14 cellular contexts compared by ENCODE assay signal in the genomic region with DNA sequence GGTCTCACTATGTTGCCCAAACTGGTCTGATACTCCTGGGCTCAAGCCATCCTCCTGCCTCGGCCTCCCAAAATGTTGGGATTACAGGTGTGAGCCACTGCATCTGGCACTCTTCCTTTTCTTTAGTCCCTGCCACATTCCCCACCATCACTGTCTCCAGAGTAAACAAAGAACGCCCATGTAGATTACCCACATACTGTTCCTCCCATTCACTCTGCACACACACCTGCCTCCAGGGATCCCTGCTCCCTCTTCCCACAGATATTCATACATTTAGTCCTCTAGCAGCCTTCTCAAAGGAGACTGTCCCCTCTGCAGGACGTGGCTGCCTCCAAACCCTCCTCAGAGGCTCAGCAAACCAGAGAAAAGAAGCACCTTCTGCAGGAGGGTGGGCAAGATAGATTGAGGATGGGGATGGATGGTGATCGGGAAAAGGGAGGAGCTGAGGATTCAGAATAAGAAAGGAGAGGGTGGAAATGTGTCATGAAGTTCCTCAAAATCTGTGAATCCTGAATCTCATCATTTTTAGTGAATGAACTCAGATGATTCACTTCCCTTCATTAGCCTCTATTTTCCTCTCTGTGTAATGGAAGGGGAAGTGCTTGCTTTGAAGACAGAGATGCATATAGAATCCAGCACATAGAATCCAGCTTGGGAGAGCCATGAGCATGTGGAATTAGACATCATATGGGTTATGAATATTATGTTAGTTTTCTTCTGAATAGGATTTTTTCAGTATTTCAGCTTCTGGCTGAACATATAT. TPM values are rescaled to one million over a fixed set of nuclear protein-coding genes. Genes with fewer than 3 reads are reported as not detected.
DNase-seq lines count a peak whose midpoint lies in the region; ATAC-seq and TF ChIP-seq lines count a peak whose summit lies in the region.
"Had no signal": no experiment of that assay in that cellular context is flagged by ENCODE, and none has a peak within 500 bp of the region (broad histone marks: within the 10 kb centered on the region; RNA-seq: fewer than 3 reads in every experiment).

No MANE protein-coding gene starts in this region.

- peak overlapping the region; percentile 100 for H2AK5ac ChIP-seq in mesenchymal stem cell (ENCODE audit: low read length, severe bottlenecking)

- peak overlapping the region; percentile 80 for H4K8ac ChIP-seq in mesenchymal stem cell (ENCODE audit: low read length)

- peak overlapping the region; percentile 84 to 98 for H3K18ac ChIP-seq in mesenchymal stem cell (ENCODE audit: low read depth in 1 of 2, low read length in 2 of 2)

- H3K27me3 ChIP-seq in heart right ventricle (peaks cover 0 to 7% (median 0%) of the 10 kb centered on the region in 7 donors), SJSA1 (replicated peaks) (no peaks in the 10 kb centered on the region), mesenchymal stem cell (ENCODE audit: control insufficient read depth in 1 of 2, insufficient read depth in 1 of 2, low read length in 2 of 2) (no peaks in the 10 kb centered on the region)
- H3K27me3 ChIP-seq: adrenal gland had no signal

- H3K79me1 ChIP-seq in mesenchymal stem cell (replicated peaks; ENCODE audit: low read length, poor library complexity, severe bottlenecking): no peaks in the 10 kb centered on the region

- peak overlapping the region; percentile 84 for H4K91ac ChIP-seq in mesenchymal stem cell (ENCODE audit: low read length)

- H2AFZ ChIP-seq in mesenchymal stem cell (ENCODE audit: low read depth, low read length): no peak overlapping the region

- H3K9ac ChIP-seq in mesenchymal stem cell (ENCODE audit: low read length): peak overlapping the region; percentile 83

- ATAC-seq in heart right ventricle (no peak), left ventricle myocardium superior (no peak), GM21619 (IDR thresholded peaks at IDR 0.05; ENCODE audit: unreplicated experiment) (no peak)
- ATAC-seq: activated CD8-positive, alpha-beta memory T cell treated with anti-CD3 and anti-CD28 coated beads, Interleukin-2, amount 10 ng/mL, durations not matched to agents 7 days and 5 days; stimulated activated memory B cell treated with anti-CD40 and anti-IgM and Interleukin-4, amounts not matched to agents 10 μg/mL and 1 μg/mL and 100 μg/mL, for 72 hours had no signal

- peak overlapping the region; percentile 52 to 64 for H3K4ac ChIP-seq in mesenchymal stem cell (ENCODE audit: low read depth in 1 of 2, low read length in 2 of 2)

- no peak overlapping the region for H3K23ac ChIP-seq in mesenchymal stem cell (ENCODE audit: low read length in 2 of 2)

- no peaks in the 10 kb centered on the region for H3K9me3 ChIP-seq in heart right ventricle
- no peaks in the 10 kb centered on the region for H3K9me3 ChIP-seq in SJSA1 (replicated peaks)
- H3K9me3 ChIP-seq in mesenchymal stem cell (ENCODE audit: control insufficient read depth, low read length): no peaks in the 10 kb centered on the region
- H3K9me3 ChIP-seq: adrenal gland had no signal

- 85 to 90% methylated on average over 4 of the region's 4 CpGs for WGBS in heart right ventricle, 2 donors
- WGBS in mesenchymal stem cell: 74% methylated on average over 4 of the region's 4 CpGs

- no peaks in the 10 kb centered on the region for H3K36me3 ChIP-seq in heart right ventricle
- no peaks in the 10 kb centered on the region for H3K36me3 ChIP-seq in SJSA1
- no peaks in the 10 kb centered on the region for H3K36me3 ChIP-seq in mesenchymal stem cell (ENCODE audit: control insufficient read depth in 1 of 2, insufficient read depth in 2 of 2, low read depth in 1 of 2, low read length in 2 of 2)
- H3K36me3 ChIP-seq: adrenal gland had no signal

- peak overlapping the region; percentile 95 to 99 for H2BK12ac ChIP-seq in mesenchymal stem cell (ENCODE audit: low read length in 2 of 2)

- H2BK5ac ChIP-seq in mesenchymal stem cell (ENCODE audit: low read depth, low read length, poor library complexity, severe bottlenecking): peak overlapping the region; percentile 68

- H3K4me1 ChIP-seq in heart right ventricle (peaks cover 5 to 78% (median 40%) of the 10 kb centered on the region in 9 donors), SJSA1 (replicated peaks) (peaks cover 60% of the 10 kb centered on the region), mesenchymal stem cell (ENCODE audit: control insufficient read depth, insufficient read depth, low read depth, low read length) (peaks cover 27% of the 10 kb centered on the region)

- peak overlapping the region; percentile 35 to 36 for H3K14ac ChIP-seq in mesenchymal stem cell (ENCODE audit: low read length in 2 of 2)

- DNase-seq in heart right ventricle (no peak), left ventricle myocardium superior (no peak), SJSA1 (ENCODE audit: low read depth in 1 of 2, low spot score in 2 of 2) (no peak), mesenchymal stem cell (no peak), DMS153 treated with DMSO at 0.1 percent for 48 hours (lab: John Stamatoyannopoulos, UW; ENCODE audit: unreplicated experiment) (no peak), NCI-H2227 (lab: John Stamatoyannopoulos, UW; ENCODE audit: unreplicated experiment) (no peak)
- no peak for DNase-seq in activated naive CD4-positive, alpha-beta T cell (lab: John Stamatoyannopoulos, UW)
- DNase-seq: activated CD8-positive, alpha-beta memory T cell treated with anti-CD3 and anti-CD28 coated beads, Interleukin-2, amount 10 ng/mL, durations not matched to agents 7 days and 5 days; adrenal gland; nephron progenitor cell; T-helper 9 cell had no signal

- H3K4me3 ChIP-seq in heart right ventricle (no peak overlapping the region), SJSA1 (no peak overlapping the region), mesenchymal stem cell (ENCODE audit: insufficient read depth in 1 of 2, low read depth in 1 of 2, low read length in 2 of 2) (no peak overlapping the region)
- H3K4me3 ChIP-seq: adrenal gland had no signal

- no peak for TF ChIP-seq CTCF in heart right ventricle (IDR thresholded peaks at IDR 0.05)

- H2BK120ac ChIP-seq in mesenchymal stem cell (ENCODE audit: low read depth, low read length): peak overlapping the region; percentile 73

- no peak overlapping the region for H3K4me2 ChIP-seq in mesenchymal stem cell (ENCODE audit: low read length, poor library complexity, severe bottlenecking)

- H3K27ac ChIP-seq in heart right ventricle: peak overlapping the region in 7 of 10 donors; percentile 71 to 95 (median 83)
- H3K27ac ChIP-seq in SJSA1: peak overlapping the region; percentile 87
- peak overlapping the region; percentile 90 for H3K27ac ChIP-seq in mesenchymal stem cell (ENCODE audit: low read length, poor library complexity, severe bottlenecking)

- intact Hi-C loops in heart right ventricle (cut with DNase I) (loop anchor here in 1 of 10 donors (5.0 kb wide), 1 partner anchor 37 kb away; no protein-coding TSS in a partner anchor), left ventricle myocardium superior (cut with micrococcal nuclease) (no loop called here)

- peak overlapping the region; percentile 62 for H2BK15ac ChIP-seq in mesenchymal stem cell (ENCODE audit: low read depth, poor library complexity, severe bottlenecking)

RNA-seq across cellular contexts. Expression of gene PLAU, which starts 5.5 kb away (rescaled TPM):
- total RNA-seq in heart right ventricle: 10 to 100 TPM in 2 of 10 donors, 1 to 10 TPM in 8; 4.4 to 44.3 (median 9.1) TPM
- 10 to 100 TPM in 1 of 2 donors, 1 to 10 TPM in 1; 5.6 to 10.4 TPM for polyA plus RNA-seq in heart right ventricle
- total RNA-seq in left ventricle myocardium superior: 6.6 TPM
- total RNA-seq in SJSA1 (2014; rRNA removed; shearing (Covaris generic)): 4.7 and 6.0 TPM in 2 replicates
- polyA plus RNA-seq in mesenchymal stem cell (2013, experiment 1 of 2): 1,126 TPM
- 1,146 TPM for polyA plus RNA-seq in mesenchymal stem cell (2013, experiment 2 of 2)
- total RNA-seq: B cell had no signal

RNA-seq across cellular contexts. Expression of gene CAMK2G, which starts 31.1 kb away (rescaled TPM):
- total RNA-seq in heart right ventricle (10 to 100 TPM in 9 of 10 donors, 1 to 10 TPM in 1; 9.4 to 16.7 (median 12.7) TPM), left ventricle myocardium superior (11.9 TPM)
- polyA plus RNA-seq in heart right ventricle: 1 to 10 TPM; 8.5 to 9.9 TPM
- total RNA-seq in SJSA1 (2014; rRNA removed; shearing (Covaris generic)): 12.5 and 17.6 TPM in 2 replicates
- 17.2 TPM for polyA plus RNA-seq in mesenchymal stem cell (2013, experiment 1 of 2)
- polyA plus RNA-seq in mesenchymal stem cell (2013, experiment 2 of 2): 16.4 TPM
